13 cellular contexts compared by ENCODE assay signal in genomic region chr19:20359933-20360720, GRCh38.
A peak's percentile ranks its signal among the peaks of the same experiment; 100 is the strongest.
DNase-seq lines count a peak whose midpoint lies in the region; ATAC-seq and TF ChIP-seq lines count a peak whose summit lies in the region.
"Had no signal": no experiment of that assay in that cellular context is flagged by ENCODE, and none has a peak within 500 bp of the region (broad histone marks: within the 10 kb centered on the region; RNA-seq: fewer than 3 reads in every experiment).

No MANE protein-coding gene starts in this region.

- ATAC-seq in GM23338 (peak; percentile 80), HG02938 (IDR thresholded peaks at IDR 0.05; ENCODE audit: unreplicated experiment) (no peak)
- ATAC-seq: activated CD8-positive, alpha-beta memory T cell treated with anti-CD3 and anti-CD28 coated beads, Interleukin-2, amount 10 ng/mL, durations not matched to agents 7 days and 5 days; HCT116 had no signal

- peaks cover 13% of the 10 kb centered on the region for H3K27me3 Mint-ChIP-seq in GM23338 (ENCODE audit: insufficient read depth, low read depth, poor library complexity)
- H3K27me3 Mint-ChIP-seq: activated CD8-positive, alpha-beta memory T cell treated with anti-CD3 and anti-CD28 coated beads, Interleukin-2, amount 10 ng/mL, durations not matched to agents 7 days and 5 days had no signal

- H3K9me2 ChIP-seq in GM23338 (ENCODE audit: insufficient read depth): no peaks in the 10 kb centered on the region

- no peaks in the 10 kb centered on the region for H3K36me3 ChIP-seq in GM23338 (ENCODE audit: insufficient read depth)

- H3K36me3 Mint-ChIP-seq in GM23338 (ENCODE audit: low read depth): no peaks in the 10 kb centered on the region; the same call in 2 of the 3 replicates
- H3K36me3 Mint-ChIP-seq: activated CD8-positive, alpha-beta memory T cell treated with anti-CD3 and anti-CD28 coated beads, Interleukin-2, amount 10 ng/mL, durations not matched to agents 7 days and 5 days had no signal

- peaks cover 13% of the 10 kb centered on the region for H3K27me3 ChIP-seq in GM23338 (ENCODE audit: insufficient read depth)

- no peak overlapping the region for H3K4me3 ChIP-seq in GM23338
- no peak overlapping the region for H3K4me3 ChIP-seq in epithelial cell of proximal tubule (ENCODE audit: low read depth, low read length)
- H3K4me3 ChIP-seq: lung had no signal

- H3K9me3 Mint-ChIP-seq in GM23338: no peaks in the 10 kb centered on the region; the same call in 1 of the 3 replicates

- no peaks in the 10 kb centered on the region for H3K79me2 ChIP-seq in GM23338 (replicated peaks; ENCODE audit: insufficient read depth)

- H3K4me2 ChIP-seq in GM23338: peak overlapping the region; percentile 23; the same call in 1 of the 2 replicates

- peaks cover 37% of the 10 kb centered on the region; the same call in 2 of the 3 replicates for H3K4me1 Mint-ChIP-seq in GM23338
- H3K4me1 Mint-ChIP-seq: activated CD8-positive, alpha-beta memory T cell treated with anti-CD3 and anti-CD28 coated beads, Interleukin-2, amount 10 ng/mL, durations not matched to agents 7 days and 5 days had no signal

- H3K27ac Mint-ChIP-seq in GM23338: no peak overlapping the region; the same call in 1 of the 2 replicates
- H3K27ac Mint-ChIP-seq: activated CD8-positive, alpha-beta memory T cell treated with anti-CD3 and anti-CD28 coated beads, Interleukin-2, amount 10 ng/mL, durations not matched to agents 7 days and 5 days had no signal

- peak; percentile 76 to 95 for TF ChIP-seq CTCF in GM23338 (conservative IDR thresholded peaks at IDR 0.05; ENCODE audit: low read depth in 2 of 2)
- TF ChIP-seq CTCF in epithelial cell of proximal tubule (conservative IDR thresholded peaks at IDR 0.05; ENCODE audit: low read depth, low read length): peak; percentile 26

- peaks cover 31% of the 10 kb centered on the region for H3K4me1 ChIP-seq in GM23338 (ENCODE audit: insufficient read depth)

- DNase-seq in GM23338 (ENCODE audit: low spot score) (peak; percentile 85), NCI-H82 (lab: John Stamatoyannopoulos, UW) (peak; percentile 29), epithelial cell of proximal tubule (ENCODE audit: low read depth) (no peak), pons (ENCODE audit: low spot score) (peak; percentile 46), SW 1271 (lab: John Stamatoyannopoulos, UW) (no peak)
- DNase-seq in activated CD4-positive, CD25-positive, alpha-beta regulatory T cell (lab: John Stamatoyannopoulos, UW): no peak
- DNase-seq: activated CD8-positive, alpha-beta memory T cell treated with anti-CD3 and anti-CD28 coated beads, Interleukin-2, amount 10 ng/mL, durations not matched to agents 7 days and 5 days; foreskin melanocyte; stimulated activated naive CD4-positive, alpha-beta T cell; T1000 had no signal

- no peaks in the 10 kb centered on the region; the same call in 1 of the 2 replicates for H4K20me1 ChIP-seq in GM23338 (replicated peaks; ENCODE audit: insufficient read depth)

- no peak overlapping the region for H2AFZ ChIP-seq in GM23338

- H3F3A ChIP-seq in GM23338 (replicated peaks; ENCODE audit: low read depth): no peaks in the 10 kb centered on the region

- H3K4me3 Mint-ChIP-seq in GM23338: no peak overlapping the region
- H3K4me3 Mint-ChIP-seq: activated CD8-positive, alpha-beta memory T cell treated with anti-CD3 and anti-CD28 coated beads, Interleukin-2, amount 10 ng/mL, durations not matched to agents 7 days and 5 days had no signal

- no peak overlapping the region for H3K27ac ChIP-seq in GM23338 (ENCODE audit: low read depth)

TF ChIP-seq in GM23338, 12 proteins besides CTCF, POLR2A, EP300 and RAD21 (continues in another document):
- TF ChIP-seq ZNF462 (CRISPR knock-in tag; IDR thresholded peaks at IDR 0.05): no peak
- TF ChIP-seq ZNF114 (CRISPR knock-in tag; IDR thresholded peaks at IDR 0.05): no peak
- no peak for TF ChIP-seq ZNF331 (CRISPR knock-in tag; IDR thresholded peaks at IDR 0.05; ENCODE audit: low read depth)
- TF ChIP-seq CREB1 (CRISPR knock-in tag; IDR thresholded peaks at IDR 0.05; ENCODE audit: low read depth): no peak
- no peak for TF ChIP-seq REST (IDR thresholded peaks at IDR 0.05; ENCODE audit: unreplicated experiment)
- no peak for TF ChIP-seq EZH2 (IDR thresholded peaks at IDR 0.05; ENCODE audit: low read depth, unreplicated experiment)
- no peak for TF ChIP-seq EZH2phosphoT487 (IDR thresholded peaks at IDR 0.05; ENCODE audit: unreplicated experiment)
- TF ChIP-seq NANOG (IDR thresholded peaks at IDR 0.05; ENCODE audit: borderline replicate concordance): no peak

Comparison
In these comparisons a context has a peak if more than half of its experiments do, and no peak if none do; other contexts are left out.
1. DNase-seq: peak in GM23338 (single experiment), NCI-H82 (single experiment) and pons (single experiment); none in epithelial cell of proximal tubule (single experiment), SW 1271 (0 of 2) and activated CD4-positive, CD25-positive, alpha-beta regulatory T cell (0 of 4).